13 cellular contexts compared by ENCODE assay signal in genomic region chr9:109683521-109683920, GRCh38.
DNase-seq lines count a peak whose midpoint lies in the region; FAIRE-seq and TF ChIP-seq lines count a peak whose summit lies in the region.
"Had no signal": no experiment of that assay in that cellular context is flagged by ENCODE, and none has a peak within 500 bp of the region (broad histone marks: within the 10 kb centered on the region; RNA-seq: fewer than 3 reads in every experiment).

No MANE protein-coding gene starts in this region.

- no peaks in the 10 kb centered on the region; a peak in 2 of 8 replicates for H3K36me3 ChIP-seq in H1 (ENCODE audit: control insufficient read depth in 2 of 4, insufficient read depth in 4 of 4, low read length in 3 of 4)
- H3K36me3 ChIP-seq: BLaER1 treated with 17β-estradiol and CSF1 and Interleukin-3, amounts not matched to agents 10 nM and 100 nM had no signal

- no peak overlapping the region for H3K14ac ChIP-seq in H1 (ENCODE audit: insufficient read length)

- H3K4me3 Mint-ChIP-seq in type B pancreatic cell = no peak overlapping the region
- no peak overlapping the region for H3K4me3 Mint-ChIP-seq in endothelial cell (ENCODE audit: unreplicated experiment)

- H3K4me2 ChIP-seq in H1 (ENCODE audit: insufficient read depth in 1 of 2, low read depth in 2 of 2, low read length in 2 of 2) = no peak overlapping the region
- H3K4me2 ChIP-seq: BLaER1 treated with 17β-estradiol and CSF1 and Interleukin-3, amounts not matched to agents 10 nM and 100 nM had no signal

- 87% methylated on average over 3 of the region's 3 CpGs; no CpG with 5 or more reads in 1 of the 2 experiments for WGBS in H1 (ENCODE audit: extremely low coverage in 1 of 2, insufficient coverage in 1 of 2, insufficient read length in 1 of 2, insufficient replicate concordance in 2 of 2, low coverage in 1 of 2, low lambda C conversion rate in 2 of 2, missing lambda C conversion rate in 1 of 2), 2 experiments

- no peak overlapping the region for H2BK5ac ChIP-seq in H1 (ENCODE audit: low read depth, low read length)

- no peak for TF ChIP-seq EP300 in H1 (IDR thresholded peaks at IDR 0.05; ENCODE audit: borderline replicate concordance in 1 of 2, low read depth in 2 of 2, low read length in 2 of 2)

- H2AFZ ChIP-seq in H1 (ENCODE audit: low read length) = no peak overlapping the region

- no peak overlapping the region for H2BK12ac ChIP-seq in H1 (ENCODE audit: low read depth, low read length)

- H3K27me3 ChIP-seq in H1 (replicated peaks in 1 of 4; ENCODE audit: control insufficient read depth in 3 of 4, extremely low read depth in 1 of 4, insufficient read depth in 3 of 4, low read length in 3 of 4) = no peaks in the 10 kb centered on the region
- H3K27me3 ChIP-seq: BLaER1 treated with 17β-estradiol and CSF1 and Interleukin-3, amounts not matched to agents 10 nM and 100 nM had no signal

- H3K4me1 ChIP-seq in H1 (replicated peaks in 1 of 4; ENCODE audit: control insufficient read depth in 3 of 4, insufficient read depth in 4 of 4, low read length in 3 of 4) = peaks cover 0 to 8% (median 1%) of the 10 kb centered on the region in 4 experiments; a peak in 2 of 7 replicates
- H3K4me1 ChIP-seq: BLaER1 treated with 17β-estradiol and CSF1 and Interleukin-3, amounts not matched to agents 10 nM and 100 nM had no signal

- in situ Hi-C loops in GM13976 (cut with MboI; ENCODE audit: low sequenced_read_pairs, unreplicated experiment) = no loop called here

- no peaks in the 10 kb centered on the region for H3K79me2 ChIP-seq in H1 (ENCODE audit: control insufficient read depth in 1 of 2, insufficient read depth in 2 of 2, low read length in 2 of 2)

- TF ChIP-seq CTCF in H1 (IDR thresholded peaks at IDR 0.05; ENCODE audit: control extremely low read depth in 1 of 3, insufficient read depth in 1 of 3, low read depth in 1 of 3, low read length in 3 of 3) (no peak), GM13976 (IDR thresholded peaks at IDR 0.05; ENCODE audit: borderline replicate concordance, control extremely low read depth, extremely low read depth, insufficient read depth, missing control alignments) (no peak), type B pancreatic cell (conservative IDR thresholded peaks at IDR 0.05) (no peak), endothelial cell (IDR thresholded peaks at IDR 0.05; ENCODE audit: unreplicated experiment) (no peak)

- H3K27ac ChIP-seq in H1 (ENCODE audit: low read depth, low read length) = no peak overlapping the region
- H3K27ac ChIP-seq: BLaER1 treated with 17β-estradiol and CSF1 and Interleukin-3, amounts not matched to agents 10 nM and 100 nM had no signal

- no peaks in the 10 kb centered on the region for H3K4me1 Mint-ChIP-seq in type B pancreatic cell (ENCODE audit: unreplicated experiment)
- no peaks in the 10 kb centered on the region for H3K4me1 Mint-ChIP-seq in endothelial cell (ENCODE audit: unreplicated experiment)

- no peak overlapping the region for H3K9ac ChIP-seq in H1 (replicated peaks in 1 of 4; ENCODE audit: extremely low read depth in 1 of 4, low read depth in 3 of 4, low read length in 3 of 4)
- H3K9ac ChIP-seq: BLaER1 treated with 17β-estradiol and CSF1 and Interleukin-3, amounts not matched to agents 10 nM and 100 nM had no signal

- H2AK5ac ChIP-seq in H1 (ENCODE audit: low read depth, low read length) = no peak overlapping the region

- no peaks in the 10 kb centered on the region for H3K9me3 ChIP-seq in H1 (ENCODE audit: insufficient read depth in 2 of 2, low read depth in 1 of 2, low read length in 1 of 2)

- H3K18ac ChIP-seq in H1 (ENCODE audit: extremely low read depth, low read length) = no peak overlapping the region

- no peak overlapping the region for H4K8ac ChIP-seq in H1 (ENCODE audit: extremely low read depth, insufficient read depth, low read length)

- no peaks in the 10 kb centered on the region for H3K36me3 Mint-ChIP-seq in type B pancreatic cell
- H3K36me3 Mint-ChIP-seq in endothelial cell (ENCODE audit: low read depth, unreplicated experiment) = no peaks in the 10 kb centered on the region

- FAIRE-seq in H54 (lab: Jason Lieb, UNC) (peak; percentile 69), H1 (lab: Jason Lieb, UNC) (no peak)

- POLR2A ChIA-PET in H1 (lab: Charles Lee; ENCODE audit: partially characterized antibody) = no interaction called here

- no peak overlapping the region for H4K5ac ChIP-seq in H1 (ENCODE audit: insufficient read length, low read depth, low read length)

- no peak overlapping the region for H2BK20ac ChIP-seq in H1 (ENCODE audit: low read length)

- TF ChIP-seq POLR2A in H54 (IDR thresholded peaks at IDR 0.05; ENCODE audit: low read depth, low read length) = no peak
- no peak for TF ChIP-seq POLR2A in H1 (IDR thresholded peaks at IDR 0.05; ENCODE audit: control extremely low read depth in 1 of 2, low read depth in 2 of 2, low read length in 2 of 2)

- H3K27ac Mint-ChIP-seq in type B pancreatic cell (no peak overlapping the region), endothelial cell (ENCODE audit: unreplicated experiment) (no peak overlapping the region)

- H3K27me3 Mint-ChIP-seq in type B pancreatic cell (peaks cover 4% of the 10 kb centered on the region), endothelial cell (ENCODE audit: unreplicated experiment) (no peaks in the 10 kb centered on the region)

- no peaks in the 10 kb centered on the region for H4K20me1 ChIP-seq in H1 (replicated peaks in 1 of 2; ENCODE audit: control insufficient read depth in 1 of 2, insufficient read depth in 2 of 2, low read length in 2 of 2)
- H4K20me1 ChIP-seq: BLaER1 treated with 17β-estradiol and CSF1 and Interleukin-3, amounts not matched to agents 10 nM and 100 nM had no signal

- DNase-seq in H54 (ENCODE audit: insufficient read length, low spot score) (no peak), RKO (ENCODE audit: low spot score) (peak; percentile 36), H1 (ENCODE audit: low read depth in 1 of 2, low spot score in 2 of 2) (no peak), GM13976 (ENCODE audit: low spot score) (no peak), type B pancreatic cell (ENCODE audit: extremely low spot score, unreplicated experiment) (no peak), endothelial cell (ENCODE audit: low spot score) (no peak)
- DNase-seq in stimulated activated CD4-positive, alpha-beta T cell treated with anti-CD3 and anti-CD28 coated beads, Interleukin-12 subunit alpha, Interleukin-12 subunit beta, amount 100 ng/mL, for 4 hours = no peak
- DNase-seq: DMS 273 treated with DMSO at 0.1 percent for 48 hours, H7, NCI-H1092 treated with DMSO at 0.1 percent for 48 hours, NCI-H1694, NCI-H2107 had no signal

- TF ChIP-seq RAD21 in H1 (IDR thresholded peaks at IDR 0.05 in 1 of 2, conservative IDR thresholded peaks at IDR 0.05 in 1 of 2; ENCODE audit: low read depth in 2 of 2, low read length in 2 of 2) = no peak

- no peaks in the 10 kb centered on the region for H3K79me1 ChIP-seq in H1 (ENCODE audit: low read depth, low read length)

- CTCF ChIA-PET in H1 (lab: Charles Lee; ENCODE audit: partially characterized antibody) = interaction anchor here (1.3 kb wide), 1 partner anchor 28 kb away, joined by 3 read pairs; no protein-coding TSS in a partner anchor

- no peak overlapping the region for H3K23ac ChIP-seq in H1 (ENCODE audit: insufficient read length)

- H2BK15ac ChIP-seq in H1 (ENCODE audit: low read length) = 0 out of 2 replicates have a peak overlapping the region, but pooled peaks have one; percentile 29

- H2BK120ac ChIP-seq in H1 (replicated peaks; ENCODE audit: low read depth, low read length) = no peak overlapping the region

- no peak overlapping the region for H3K4me3 ChIP-seq in H1 (ENCODE audit: extremely low read depth in 1 of 4, insufficient read depth in 2 of 4, low read depth in 3 of 4, low read length in 4 of 4)
- H3K4me3 ChIP-seq: BLaER1 treated with 17β-estradiol and CSF1 and Interleukin-3, amounts not matched to agents 10 nM and 100 nM had no signal

- no peak overlapping the region for H3K4ac ChIP-seq in H1 (replicated peaks; ENCODE audit: insufficient read length, low read depth, low read length)

- H3K56ac ChIP-seq in H1 (replicated peaks; ENCODE audit: insufficient read length, low read depth, low read length) = no peak overlapping the region

- no peaks in the 10 kb centered on the region for H3K23me2 ChIP-seq in H1 (ENCODE audit: low read depth, low read length)

- H4K91ac ChIP-seq in H1 (replicated peaks; ENCODE audit: insufficient read length, low read length) = no peak overlapping the region

- peaks cover 14% of the 10 kb centered on the region for H3K9me3 Mint-ChIP-seq in type B pancreatic cell
- H3K9me3 Mint-ChIP-seq in endothelial cell (ENCODE audit: unreplicated experiment) = no peaks in the 10 kb centered on the region

TF ChIP-seq in H1, 55 proteins besides CTCF, POLR2A, EP300 and RAD21:
- TF ChIP-seq CBX8 (IDR thresholded peaks at IDR 0.05; ENCODE audit: borderline replicate concordance, low read depth, low read length) = no peak
